30 cellular contexts compared by ENCODE assay signal in genomic region chr13:76349700-76350099, GRCh38.
"Had no signal": no experiment of that assay in that cellular context is flagged by ENCODE, and none has a peak within 500 bp of the region (broad histone marks: within the 10 kb centered on the region; RNA-seq: fewer than 3 reads in every experiment).

No MANE protein-coding gene starts in this region.

- H3K4me1 Mint-ChIP-seq: activated T-helper 17 cell treated with anti-CD3 and anti-CD28 coated beads, Interleukin-2, amount 50 U/mL, for 72 hours; nephron progenitor cell; stimulated activated naive B cell treated with anti-CD40 and anti-IgM and Interleukin-4, amounts not matched to agents 10 μg/mL and 1 μg/mL and 100 μg/mL, for 72 hours; T-helper 17 cell had no signal

- H3K27me3 Mint-ChIP-seq: activated CD4-positive, alpha-beta memory T cell treated with anti-CD3 and anti-CD28 coated beads for 36 hours; activated T-cell treated with anti-CD3 and anti-CD28 coated beads, Interleukin-2, amount 50 U/mL, for 24 hours; activated T-helper 17 cell treated with anti-CD3 and anti-CD28 coated beads, Interleukin-2, amount 50 U/mL, for 72 hours; effector memory CD8-positive, alpha-beta T cell; stimulated activated naive B cell treated with anti-CD40 and anti-IgM and Interleukin-4, amounts not matched to agents 10 μg/mL and 1 μg/mL and 100 μg/mL, for 72 hours; T-helper 17 cell had no signal

- H3K9me3 Mint-ChIP-seq: activated T-cell treated with anti-CD3 and anti-CD28 coated beads, Interleukin-2, amount 50 U/mL, for 24 hours; activated T-helper 17 cell treated with anti-CD3 and anti-CD28 coated beads, Interleukin-2, amount 50 U/mL, for 72 hours; effector memory CD8-positive, alpha-beta T cell; nephron progenitor cell; stimulated activated naive B cell treated with anti-CD40 and anti-IgM and Interleukin-4, amounts not matched to agents 10 μg/mL and 1 μg/mL and 100 μg/mL, for 72 hours had no signal

- DNase-seq: activated CD4-positive, alpha-beta memory T cell treated with anti-CD3 and anti-CD28 coated beads for 36 hours; activated CD4-positive, alpha-beta T cell treated with anti-CD3 and anti-CD28 coated beads for 48 hours; activated CD8-positive, alpha-beta memory T cell treated with anti-CD3 and anti-CD28 coated beads, Interleukin-2, amount 50 U/mL, for 48 hours; activated gamma-delta T cell treated with Interleukin-2 at 50 U/mL for 16 hours; activated naive CD4-positive, alpha-beta T cell treated with anti-CD3 and anti-CD28 coated beads, Interleukin-2, amount 50 U/mL, for 16 hours; activated T-cell treated with anti-CD3 and anti-CD28 coated beads, Interleukin-2, amount 50 U/mL, for 24 hours; amygdala; cortex of kidney; effector memory CD8-positive, alpha-beta T cell; erythroblast; foreskin fibroblast; heart right ventricle; kidney glomerular epithelial cell; left ventricle myocardium inferior; mucosa of descending colon; nephron progenitor cell; retina; stimulated activated CD4-positive, alpha-beta T cell treated with anti-CD3 and anti-CD28 coated beads, Interleukin-15, amount 100 ng/mL, for 24 hours; stimulated activated CD4-positive, alpha-beta T cell treated with anti-CD3 and anti-CD28 coated beads, Interleukin-2, amount 100 ng/mL, for 24 hours; stimulated activated naive B cell treated with anti-CD40 and anti-IgM and Interleukin-4, amounts not matched to agents 10 μg/mL and 1 μg/mL and 100 μg/mL, for 72 hours; T-helper 17 cell; T1000; transverse colon; WERI-Rb-1 had no signal

- H3K36me3 Mint-ChIP-seq: activated CD4-positive, alpha-beta memory T cell treated with anti-CD3 and anti-CD28 coated beads for 36 hours; stimulated activated naive B cell treated with anti-CD40 and anti-IgM and Interleukin-4, amounts not matched to agents 10 μg/mL and 1 μg/mL and 100 μg/mL, for 72 hours had no signal

- H3K4me3 Mint-ChIP-seq: activated CD4-positive, alpha-beta memory T cell treated with anti-CD3 and anti-CD28 coated beads for 36 hours; activated T-cell treated with anti-CD3 and anti-CD28 coated beads, Interleukin-2, amount 50 U/mL, for 24 hours; activated T-helper 17 cell treated with anti-CD3 and anti-CD28 coated beads, Interleukin-2, amount 50 U/mL, for 72 hours; effector memory CD8-positive, alpha-beta T cell; nephron progenitor cell; stimulated activated naive B cell treated with anti-CD40 and anti-IgM and Interleukin-4, amounts not matched to agents 10 μg/mL and 1 μg/mL and 100 μg/mL, for 72 hours; T-helper 17 cell had no signal

- H3K4me3 ChIP-seq: cardiac muscle cell, heart right ventricle, left ventricle myocardium inferior, lung, mucosa of descending colon, pancreas, prostate gland, transverse colon had no signal

- ATAC-seq: activated CD4-positive, CD25-positive, alpha-beta regulatory T cell treated with anti-CD3 and anti-CD28 coated beads, Interleukin-2, amount 50 U/mL, for 24 hours; activated T-helper 17 cell treated with anti-CD3 and anti-CD28 coated beads, Interleukin-2, amount 50 U/mL, for 72 hours; effector memory CD8-positive, alpha-beta T cell; heart right ventricle; mucosa of descending colon; stimulated activated naive B cell treated with anti-CD40 and anti-IgM and Interleukin-4, amounts not matched to agents 10 μg/mL and 1 μg/mL and 100 μg/mL, for 72 hours; T-helper 17 cell had no signal
